In genomic region chr20:23061713-23062561, GRCh38 we compare ENCODE assay signal across 8 cellular contexts. TPM values are rescaled to one million over a fixed set of nuclear protein-coding genes. Genes with fewer than 3 reads are reported as not detected.
DNase-seq lines count a peak whose midpoint lies in the region; ATAC-seq, FAIRE-seq and TF ChIP-seq lines count a peak whose summit lies in the region.

No MANE protein-coding gene starts in this region.

- intact Hi-C loops in posterior vena cava (cut with DNase I): loop anchor here in 1 of 2 donors (10.0 kb wide), 1 partner anchor 337 kb away; no protein-coding TSS in a partner anchor

- no peak for ATAC-seq in HG03571 (IDR thresholded peaks at IDR 0.05; ENCODE audit: unreplicated experiment)

- DNase-seq in H54 (ENCODE audit: insufficient read length, low spot score) (peak; percentile 50), RKO (ENCODE audit: low spot score) (peak; percentile 74), fibroblast of gingiva (ENCODE audit: low read depth) (peak; percentile 80), posterior vena cava (ENCODE audit: low spot score) (peak; percentile 86), NCI-H2227 treated with DMSO at 0.1 percent for 48 hours (lab: John Stamatoyannopoulos, UW) (no peak), GM19238 (ENCODE audit: insufficient read length, low spot score) (no peak)
- no peak for DNase-seq in stimulated activated CD4-positive, alpha-beta T cell treated with anti-CD3 and anti-CD28 coated beads, Interleukin-2, amount 100 ng/mL, for 48 hours

- FAIRE-seq in H54 (lab: Jason Lieb, UNC): no peak

- no peak for TF ChIP-seq POLR2A in H54 (IDR thresholded peaks at IDR 0.05; ENCODE audit: low read depth, low read length)

RNA-seq across cellular contexts. Expression of gene THBD, which starts 12.5 kb away (rescaled TPM):
- total RNA-seq in posterior vena cava: 10 to 100 TPM; 46.9 to 53.6 TPM

RNA-seq across cellular contexts. Expression of gene CD93, which starts 24.2 kb away (rescaled TPM):
- 10 to 100 TPM; 79.4 to 88.2 TPM for total RNA-seq in posterior vena cava

RNA-seq across cellular contexts. Expression of gene SSTR4, which starts 26.8 kb away (rescaled TPM):
- not detected for total RNA-seq in posterior vena cava

Comparison
In these comparisons a context has a peak if more than half of its experiments do, and no peak if none do; other contexts are left out.
1. DNase-seq: peak in H54 (single experiment), RKO (single experiment), fibroblast of gingiva (single experiment) and posterior vena cava (single experiment); none in NCI-H2227 treated with DMSO at 0.1 percent for 48 hours (single experiment), GM19238 (single experiment) and stimulated activated CD4-positive, alpha-beta T cell treated with anti-CD3 and anti-CD28 coated beads, Interleukin-2, amount 100 ng/mL, for 48 hours (0 of 2).